In the genomic region with DNA sequence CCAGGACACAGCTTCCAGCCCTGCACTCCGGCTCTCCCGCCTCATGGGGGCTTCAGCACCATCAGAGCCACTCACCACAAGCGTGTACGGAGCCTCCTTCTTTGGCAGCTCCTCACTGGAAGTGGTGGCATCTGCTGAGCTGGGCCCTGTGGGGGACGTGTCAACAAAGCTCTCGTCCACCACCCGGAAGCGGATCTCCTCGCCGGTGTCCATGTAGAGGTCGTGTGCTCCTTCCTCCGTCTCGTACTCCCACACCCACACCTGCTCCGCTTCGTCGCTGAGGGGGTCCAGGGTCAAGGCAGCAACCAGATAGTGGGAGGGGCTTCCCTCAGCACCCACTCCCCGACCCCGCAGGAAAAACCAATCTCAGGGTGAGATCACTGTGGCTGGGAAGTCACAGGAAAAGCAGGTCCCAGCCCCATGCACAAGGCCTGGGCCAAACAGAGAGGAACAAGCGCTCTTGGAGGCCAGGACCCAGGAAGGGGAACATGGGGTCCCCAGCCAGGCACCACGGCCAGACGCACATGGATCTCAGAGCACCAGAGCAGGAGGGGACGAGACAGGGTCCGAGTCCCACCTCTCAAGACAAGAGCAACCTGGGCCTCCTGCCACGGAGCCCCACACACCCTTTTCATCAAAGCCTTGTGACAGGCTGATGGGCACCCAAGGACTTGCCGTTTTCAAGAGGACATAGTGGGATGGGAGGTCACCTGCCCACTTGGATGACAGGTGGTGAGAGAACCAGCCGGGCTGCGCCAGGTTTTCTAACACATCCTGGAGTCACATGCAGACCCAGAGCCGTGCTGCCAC, we compare ENCODE assay signal across 2 cellular contexts.
TF ChIP-seq lines count a peak whose summit lies in the region.

No MANE protein-coding gene starts in this region.

TF ChIP-seq in GM12891, 5 proteins besides CTCF, POLR2A, EP300 and RAD21:
- TF ChIP-seq PAX5 (IDR thresholded peaks at IDR 0.05; ENCODE audit: insufficient read depth, low read length, severe bottlenecking): no peak
- TF ChIP-seq POU2F2 (IDR thresholded peaks at IDR 0.05; ENCODE audit: low read depth, low read length): no peak
- TF ChIP-seq SPI1 (IDR thresholded peaks at IDR 0.05; ENCODE audit: low read depth, low read length): no peak
- TF ChIP-seq POLR2AphosphoS5 (IDR thresholded peaks at IDR 0.05; ENCODE audit: low read depth, low read length): 0 out of 2 replicates have a peak, but pooled peaks have one; percentile 10
- TF ChIP-seq TAF1 (IDR thresholded peaks at IDR 0.05; ENCODE audit: low read depth, low read length): no peak

TF ChIP-seq in K562, 482 proteins besides CTCF, POLR2A, EP300 and RAD21:
- TF ChIP-seq POLR2AphosphoS5 (IDR thresholded peaks at IDR 0.05; ENCODE audit: control insufficient read depth, insufficient read depth, low read depth, low read length) (peak; percentile 10; the same call in 1 of the 2 replicates), POLR2AphosphoS2 (IDR thresholded peaks at IDR 0.05; ENCODE audit: low read length) (0 out of 2 replicates have a peak, but pooled peaks have one; percentile 37), POLR2G (IDR thresholded peaks at IDR 0.05; ENCODE audit: low read depth, low read length) (peak; percentile 41; the same call in 1 of the 2 replicates), RBM22 (IDR thresholded peaks at IDR 0.05; ENCODE audit: low read depth, low read length, poor library complexity, severe bottlenecking) (peak; percentile 12), TCF7L2 (IDR thresholded peaks at IDR 0.05; ENCODE audit: low read depth, low read length) (no peak), ZNF324 (CRISPR knock-in tag; IDR thresholded peaks at IDR 0.05) (no peak)
